Comparison of ENCODE assay signal across 8 cellular contexts in genomic region chr2:199460101-199460671, GRCh38. TPM values are rescaled to one million over a fixed set of nuclear protein-coding genes. Genes with fewer than 3 reads are reported as not detected.
A peak's percentile ranks its signal among the peaks of the same experiment; 100 is the strongest.
DNase-seq lines count a peak whose midpoint lies in the region; ATAC-seq and TF ChIP-seq lines count a peak whose summit lies in the region.

No MANE protein-coding gene starts in this region.

- intact Hi-C loops in activated B cell treated with CpG ODN at 0.5 μM for 24 hours (cut with micrococcal nuclease) = loop anchor here (10.0 kb wide), 1 partner anchor 395 kb away; the partner anchor contains the start of gene FTCDNL1
- intact Hi-C loops in stomach (cut with DNase I; ENCODE audit: low total_unique reads) = no loop called here

- TF ChIP-seq CTCF in AG09309 (IDR thresholded peaks at IDR 0.05; ENCODE audit: control insufficient read depth, insufficient read depth, low read depth, low read length, missing control alignments) (no peak), activated B cell treated with CpG ODN at 0.5 μM for 24 hours (IDR thresholded peaks at IDR 0.05) (no peak), stomach (IDR thresholded peaks at IDR 0.05) (no peak)

- no peak for DNase-seq in AG09309 (ENCODE audit: low read depth)
- DNase-seq in HCEC 1CT = peak; percentile 56
- no peak for DNase-seq in activated B cell treated with CpG ODN at 0.5 μM for 24 hours
- no peak for DNase-seq in stomach
- DNase-seq in NCI-H1436 (lab: John Stamatoyannopoulos, UW) = no peak
- no peak for DNase-seq in NCI-H1436 treated with DMSO at 0.1 percent for 48 hours (lab: John Stamatoyannopoulos, UW)
- no peak for DNase-seq in NCI-H187 (lab: John Stamatoyannopoulos, UW)

- peaks cover 4% of the 10 kb centered on the region for H3K9me3 Mint-ChIP-seq in activated B cell treated with CpG ODN at 0.5 μM for 24 hours

- H3K27ac ChIP-seq in stomach = peak overlapping the region in 1 of 5 donors; percentile 75

- peaks cover 4% of the 10 kb centered on the region for H3K36me3 Mint-ChIP-seq in activated B cell treated with CpG ODN at 0.5 μM for 24 hours (ENCODE audit: low read depth)

- no peaks in the 10 kb centered on the region for H3K36me3 ChIP-seq in stomach

- H3K4me1 Mint-ChIP-seq in activated B cell treated with CpG ODN at 0.5 μM for 24 hours = peaks cover 35% of the 10 kb centered on the region

- H3K4me1 ChIP-seq in stomach = peaks cover 55 to 82% (median 74%) of the 10 kb centered on the region in 4 donors

- H3K4me3 Mint-ChIP-seq in activated B cell treated with CpG ODN at 0.5 μM for 24 hours = peak overlapping the region; percentile 93

- WGBS in stomach, 5 donors = 9 to 14% (median 11%) methylated on average over 14 of the region's 14 CpGs

- no peak for TF ChIP-seq EP300 in stomach (IDR thresholded peaks at IDR 0.05)

- POLR2A ChIA-PET in activated B cell treated with CpG ODN at 0.5 μM for 24 hours (lab: Charles Lee) = no interaction called here

- H3K27ac Mint-ChIP-seq in activated B cell treated with CpG ODN at 0.5 μM for 24 hours = peak overlapping the region; percentile 30

- H3K27me3 Mint-ChIP-seq in activated B cell treated with CpG ODN at 0.5 μM for 24 hours = peaks cover 44% of the 10 kb centered on the region

- ATAC-seq in activated B cell treated with CpG ODN at 0.5 μM for 24 hours (ENCODE audit: low read depth) = no peak

- TF ChIP-seq POLR2A in stomach (IDR thresholded peaks at IDR 0.05) = no peak

- peaks cover 0 to 21% (median 5%) of the 10 kb centered on the region in 4 donors for H3K9me3 ChIP-seq in stomach

- H3K4me3 ChIP-seq in AG09309 (ENCODE audit: control insufficient read depth, low read depth, low read length) = peak overlapping the region; percentile 91
- H3K4me3 ChIP-seq in iPS-11a (ENCODE audit: low read depth, low read length) = peak overlapping the region; percentile 61
- peak overlapping the region; percentile 70 to 99 (median 86) for H3K4me3 ChIP-seq in stomach

- H3K27me3 ChIP-seq in stomach = peaks cover 52 to 94% (median 86%) of the 10 kb centered on the region in 3 donors

- CTCF ChIA-PET in activated B cell treated with CpG ODN at 0.5 μM for 24 hours (lab: Charles Lee) = no interaction called here

RNA-seq across cellular contexts. Expression of gene SATB2, which starts 2.4 kb away (rescaled TPM):
- total RNA-seq in activated B cell treated with CpG ODN at 0.5 μM for 24 hours (0.34 and 0.67 TPM in 2 replicates), stomach (100 to 1,000 TPM in 1 of 5 donors, 1 to 10 TPM in 3, under 1 TPM in 1; 0.89 to 184 (median 1.8) TPM)
- 1 to 10 TPM in 2 of 3 donors, under 1 TPM in 1; 0.50 to 1.2 (median 1.1) TPM for polyA plus RNA-seq in stomach
